ENCODE assay signal across 18 cellular contexts in genomic region chr17:14470417-14470816, GRCh38.
DNase-seq lines count a peak whose midpoint lies in the region; ATAC-seq and TF ChIP-seq lines count a peak whose summit lies in the region.
"Had no signal": no experiment of that assay in that cellular context is flagged by ENCODE, and none has a peak within 500 bp of the region (broad histone marks: within the 10 kb centered on the region; RNA-seq: fewer than 3 reads in every experiment).

No MANE protein-coding gene starts in this region.

- DNase-seq in DND-41, result peak; percentile 38
- no peak for DNase-seq in RWPE2 (ENCODE audit: low spot score)
- DNase-seq in fibroblast of lung (ENCODE audit: low read depth in 2 of 2), result no peak
- no peak for DNase-seq in osteocyte (ENCODE audit: extremely low spot score, unreplicated experiment)
- no peak for DNase-seq in UCSD-AML1 (lab: John Stamatoyannopoulos, UW; ENCODE audit: unreplicated experiment)
- DNase-seq in caudate nucleus (lab: John Stamatoyannopoulos, UW), result no peak
- DNase-seq in Peyer's patch, result no peak
- DNase-seq in naive thymus-derived CD8-positive, alpha-beta T cell, result no peak
- DNase-seq: BE2C; CD8-positive, alpha-beta memory T cell; DMS79 treated with DMSO at 0.1 percent for 48 hours; KBM-7; NCI-H1436; NCI-H2029; NCI-H2171; NCI-H446; OCI-M1 had no signal

- TF ChIP-seq CTCF in DND-41 (IDR thresholded peaks at IDR 0.05; ENCODE audit: borderline replicate concordance, extremely low read depth, low read length, poor library complexity, severe bottlenecking) (no peak), RWPE2 (IDR thresholded peaks at IDR 0.05; ENCODE audit: poor library complexity, severe bottlenecking) (no peak), fibroblast of lung (conservative IDR thresholded peaks at IDR 0.05 in 1 of 2, IDR thresholded peaks at IDR 0.05 in 1 of 2; ENCODE audit: low read depth in 1 of 2, low read length in 2 of 2) (no peak), osteocyte (IDR thresholded peaks at IDR 0.05) (no peak), Peyer's patch (IDR thresholded peaks at IDR 0.05) (no peak)

- peaks cover 23% of the 10 kb centered on the region for H3K4me1 Mint-ChIP-seq in osteocyte (ENCODE audit: unreplicated experiment)
- peaks cover 0 to 1% (median under 1%) of the 10 kb centered on the region in 4 donors for H3K4me1 Mint-ChIP-seq in naive thymus-derived CD8-positive, alpha-beta T cell

- H3K9me3 Mint-ChIP-seq in osteocyte (ENCODE audit: unreplicated experiment), result peaks cover 4% of the 10 kb centered on the region
- H3K9me3 Mint-ChIP-seq in naive thymus-derived CD8-positive, alpha-beta T cell, result peaks cover 0 to 15% (median 5%) of the 10 kb centered on the region in 9 donors

- H3K27ac ChIP-seq in DND-41 (ENCODE audit: low read length) (peak overlapping the region; percentile 51), RWPE2 (ENCODE audit: poor library complexity, severe bottlenecking) (peak overlapping the region; percentile 44), fibroblast of lung (ENCODE audit: insufficient read depth, low read length) (peak overlapping the region; percentile 68), caudate nucleus (ENCODE audit: low read depth, low read length) (no peak overlapping the region), Peyer's patch (peak overlapping the region in 2 of 4 donors; percentile 43 to 46)
- H3K27ac ChIP-seq: RWPE1 had no signal

- POLR2A ChIA-PET in naive thymus-derived CD8-positive, alpha-beta T cell (lab: Charles Lee), result no interaction called here

- H3K9me3 ChIP-seq in DND-41 (ENCODE audit: insufficient read depth, low read length, severe bottlenecking) (no peaks in the 10 kb centered on the region), RWPE2 (ENCODE audit: severe bottlenecking) (no peaks in the 10 kb centered on the region), fibroblast of lung (ENCODE audit: control insufficient read depth, insufficient read depth, low read depth, low read length) (no peaks in the 10 kb centered on the region), Peyer's patch (no peaks in the 10 kb centered on the region)
- H3K9me3 ChIP-seq: BE2C had no signal

- peaks cover 20% of the 10 kb centered on the region for H3K4me1 ChIP-seq in DND-41 (ENCODE audit: insufficient read depth, low read length)
- peaks cover 7% of the 10 kb centered on the region for H3K4me1 ChIP-seq in RWPE2 (ENCODE audit: insufficient read depth, poor library complexity, severe bottlenecking)
- peaks cover 3% of the 10 kb centered on the region for H3K4me1 ChIP-seq in fibroblast of lung (ENCODE audit: control insufficient read depth, extremely low read depth, insufficient read depth, low read length)
- no peaks in the 10 kb centered on the region for H3K4me1 ChIP-seq in Peyer's patch
- H3K4me1 ChIP-seq: BE2C had no signal

- peak; percentile 72 for ATAC-seq in DND-41 (ENCODE audit: insufficient read depth, low read depth)
- no peak for ATAC-seq in RWPE2 (ENCODE audit: low read depth)
- ATAC-seq in naive thymus-derived CD8-positive, alpha-beta T cell, result no peak

- H4K20me1 ChIP-seq in DND-41 (ENCODE audit: insufficient read depth, low read length) (no peaks in the 10 kb centered on the region), fibroblast of lung (ENCODE audit: control insufficient read depth, extremely low read depth, insufficient read depth, low read length) (no peaks in the 10 kb centered on the region)

- H3K9ac ChIP-seq in DND-41 (ENCODE audit: low read depth, low read length), result no peak overlapping the region
- H3K9ac ChIP-seq in fibroblast of lung (ENCODE audit: insufficient read depth, low read length), result no peak overlapping the region

- no peak overlapping the region for H3K4me2 ChIP-seq in DND-41 (ENCODE audit: insufficient read depth, low read length)
- peak overlapping the region; percentile 46 for H3K4me2 ChIP-seq in fibroblast of lung (ENCODE audit: extremely low read depth, insufficient read depth, low read length)

- no peaks in the 10 kb centered on the region for H3K36me3 ChIP-seq in DND-41 (ENCODE audit: insufficient read depth, low read length)
- no peaks in the 10 kb centered on the region for H3K36me3 ChIP-seq in RWPE2 (ENCODE audit: low read depth)
- H3K36me3 ChIP-seq in fibroblast of lung (ENCODE audit: control insufficient read depth, insufficient read depth, low read length), result no peaks in the 10 kb centered on the region
- no peaks in the 10 kb centered on the region for H3K36me3 ChIP-seq in Peyer's patch
- H3K36me3 ChIP-seq: BE2C had no signal

- H3K79me2 ChIP-seq in DND-41 (ENCODE audit: insufficient read depth, low read length) (no peaks in the 10 kb centered on the region), fibroblast of lung (ENCODE audit: control insufficient read depth, insufficient read depth, low read length) (no peaks in the 10 kb centered on the region)

- H3K27ac Mint-ChIP-seq in osteocyte (ENCODE audit: unreplicated experiment), result peak overlapping the region; percentile 85
- no peak overlapping the region for H3K27ac Mint-ChIP-seq in naive thymus-derived CD8-positive, alpha-beta T cell
- H3K27ac Mint-ChIP-seq: CD8-positive, alpha-beta memory T cell had no signal

- no peaks in the 10 kb centered on the region for H3K27me3 Mint-ChIP-seq in osteocyte (ENCODE audit: unreplicated experiment)
- H3K27me3 Mint-ChIP-seq in naive thymus-derived CD8-positive, alpha-beta T cell, result peaks cover 0 to 2% (median 0%) of the 10 kb centered on the region in 5 donors

- no peak for TF ChIP-seq POLR2A in Peyer's patch (IDR thresholded peaks at IDR 0.05)

- no peak overlapping the region for H3K4me3 Mint-ChIP-seq in osteocyte (ENCODE audit: unreplicated experiment)
- no peak overlapping the region for H3K4me3 Mint-ChIP-seq in naive thymus-derived CD8-positive, alpha-beta T cell

- no peaks in the 10 kb centered on the region for H3K36me3 Mint-ChIP-seq in osteocyte (ENCODE audit: unreplicated experiment)
- peaks cover 0 to 8% (median 4%) of the 10 kb centered on the region in 3 donors for H3K36me3 Mint-ChIP-seq in naive thymus-derived CD8-positive, alpha-beta T cell

- H2AFZ ChIP-seq in DND-41 (ENCODE audit: low read depth, low read length) (no peak overlapping the region; the same call in 1 of the 2 replicates), fibroblast of lung (ENCODE audit: low read length) (no peak overlapping the region)

- no peaks in the 10 kb centered on the region for H3K27me3 ChIP-seq in DND-41 (ENCODE audit: insufficient read depth, low read length, poor library complexity)
- H3K27me3 ChIP-seq in RWPE2 (ENCODE audit: insufficient read depth, poor library complexity, severe bottlenecking), result no peaks in the 10 kb centered on the region
- H3K27me3 ChIP-seq in fibroblast of lung (ENCODE audit: control insufficient read depth, insufficient read depth, low read length), result no peaks in the 10 kb centered on the region
- no peaks in the 10 kb centered on the region for H3K27me3 ChIP-seq in Peyer's patch
- H3K27me3 ChIP-seq: BE2C had no signal

- H3K4me3 ChIP-seq in DND-41 (ENCODE audit: low read depth in 1 of 2, low read length in 2 of 2) (no peak overlapping the region), RWPE2 (ENCODE audit: severe bottlenecking) (no peak overlapping the region), fibroblast of lung (replicated peaks in 1 of 4; ENCODE audit: control extremely low read depth in 1 of 4, insufficient read depth in 1 of 4, low read depth in 3 of 4, low read length in 4 of 4) (no peak overlapping the region), Peyer's patch (no peak overlapping the region)
